8 cellular contexts compared by ENCODE assay signal in genomic region chr1:8858888-8859706, GRCh38. TPM values are rescaled to one million over a fixed set of nuclear protein-coding genes. Genes with fewer than 3 reads are reported as not detected.
DNase-seq lines count a peak whose midpoint lies in the region; ATAC-seq and TF ChIP-seq lines count a peak whose summit lies in the region.

No MANE protein-coding gene starts in this region.

- H3K27me3 Mint-ChIP-seq in CD8-positive, alpha-beta T cell (ENCODE audit: low read depth) = no peaks in the 10 kb centered on the region
- no peaks in the 10 kb centered on the region for H3K27me3 Mint-ChIP-seq in activated naive CD8-positive, alpha-beta T cell

- no peak overlapping the region for H3K4me3 Mint-ChIP-seq in CD8-positive, alpha-beta T cell
- no peak overlapping the region for H3K4me3 Mint-ChIP-seq in activated naive CD8-positive, alpha-beta T cell

- CTCF ChIA-PET in CD8-positive, alpha-beta T cell (lab: Charles Lee) = interaction anchor here (0.6 to 14.1 kb wide), 25 partner anchors 9 to 307 kb away, joined by 3 to 194 read pairs (median 4); partner anchors contain the start of gene ENO1

- H3K9me3 ChIP-seq in CD8-positive, alpha-beta T cell (ENCODE audit: low read length) = no peaks in the 10 kb centered on the region
- H3K9me3 ChIP-seq in HAP-1 (no peaks in the 10 kb centered on the region), Peyer's patch (no peaks in the 10 kb centered on the region), right cardiac atrium (ENCODE audit: control insufficient read depth, low read length) (no peaks in the 10 kb centered on the region)

- H3K27ac ChIP-seq in CD8-positive, alpha-beta T cell (ENCODE audit: low read depth, low read length) = no peak overlapping the region
- H3K27ac ChIP-seq in Peyer's patch = peak overlapping the region in 2 of 4 donors; percentile 5 to 25
- peak overlapping the region; percentile 1 for H3K27ac ChIP-seq in right cardiac atrium (ENCODE audit: low read length)

- 64% methylated on average over 12 of the region's 12 CpGs for WGBS in right cardiac atrium

- H3K9me3 Mint-ChIP-seq in CD8-positive, alpha-beta T cell = no peaks in the 10 kb centered on the region
- no peaks in the 10 kb centered on the region for H3K9me3 Mint-ChIP-seq in activated naive CD8-positive, alpha-beta T cell (ENCODE audit: low read depth)

- ATAC-seq in CD8-positive, alpha-beta T cell = peak; percentile 79
- ATAC-seq in right cardiac atrium = peak; percentile 3 to 25
- ATAC-seq in GM21723 (IDR thresholded peaks at IDR 0.05; ENCODE audit: unreplicated experiment) = no peak
- ATAC-seq in GM21381 (IDR thresholded peaks at IDR 0.05; ENCODE audit: unreplicated experiment) = no peak

- POLR2A ChIA-PET in CD8-positive, alpha-beta T cell (lab: Charles Lee) = interaction anchor here (0.5 to 2.6 kb wide), 5 partner anchors 19 to 263 kb away, joined by 3 to 16 read pairs (median 4); partner anchors contain the start of genes ENO1 and RERE

- H3K4me1 Mint-ChIP-seq in CD8-positive, alpha-beta T cell (ENCODE audit: low read depth) = peaks cover 15% of the 10 kb centered on the region
- H3K4me1 Mint-ChIP-seq in activated naive CD8-positive, alpha-beta T cell (ENCODE audit: low read depth) = peaks cover 17% of the 10 kb centered on the region

- peaks cover 53% of the 10 kb centered on the region for H3K36me3 ChIP-seq in CD8-positive, alpha-beta T cell (ENCODE audit: insufficient read depth, low read length)
- H3K36me3 ChIP-seq in HAP-1 (replicated peaks) (peaks cover 74% of the 10 kb centered on the region), Peyer's patch (peaks cover 0 to 75% (median 0%) of the 10 kb centered on the region in 3 donors)

- peaks cover 73% of the 10 kb centered on the region for H3K36me3 Mint-ChIP-seq in CD8-positive, alpha-beta T cell
- peaks cover 6% of the 10 kb centered on the region for H3K36me3 Mint-ChIP-seq in activated naive CD8-positive, alpha-beta T cell

- intact Hi-C loops in CD8-positive, alpha-beta T cell (cut with DNase I, micrococcal nuclease) = loop anchor here (1.0 kb wide), 3 partner anchors 20 to 146 kb away; no protein-coding TSS in a partner anchor
- intact Hi-C loops in right cardiac atrium (cut with DNase I) = no loop called here

- peak in 5 of 7 experiments; percentile 37 to 66 (median 59) for DNase-seq in CD8-positive, alpha-beta T cell
- DNase-seq in HAP-1 (ENCODE audit: low spot score in 2 of 2) (peak; percentile 60 to 68), Peyer's patch (peak in 2 of 3 donors; percentile 39 to 61), right cardiac atrium (peak in 1 of 3 donors; percentile 67)
- DNase-seq in stimulated activated CD4-positive, alpha-beta T cell treated with anti-CD3 and anti-CD28 coated beads, Interleukin-4, amount 100 ng/mL, for 24 hours = peak; percentile 57

- in situ Hi-C loops in HAP-1 (cut with MboI; ENCODE audit: low sequenced_read_pairs) = no loop called here

- H3K27ac Mint-ChIP-seq in CD8-positive, alpha-beta T cell = peak overlapping the region; percentile 77
- H3K27ac Mint-ChIP-seq in activated naive CD8-positive, alpha-beta T cell = peak overlapping the region; percentile 76

- no peak for TF ChIP-seq POLR2A in Peyer's patch (IDR thresholded peaks at IDR 0.05)

- TF ChIP-seq CTCF in CD8-positive, alpha-beta T cell (IDR thresholded peaks at IDR 0.05) = peak; percentile 65
- peak; percentile 29 to 68 (median 64) for TF ChIP-seq CTCF in Peyer's patch (IDR thresholded peaks at IDR 0.05)

- no peaks in the 10 kb centered on the region for H3K27me3 ChIP-seq in CD8-positive, alpha-beta T cell (ENCODE audit: insufficient read depth, low read length)
- H3K27me3 ChIP-seq in HAP-1 (ENCODE audit: low read depth) = no peaks in the 10 kb centered on the region
- H3K27me3 ChIP-seq in Peyer's patch = no peaks in the 10 kb centered on the region
- no peaks in the 10 kb centered on the region for H3K27me3 ChIP-seq in right cardiac atrium (ENCODE audit: control insufficient read depth, insufficient read depth)

- no peaks in the 10 kb centered on the region for H3K4me1 ChIP-seq in CD8-positive, alpha-beta T cell (ENCODE audit: insufficient read depth, low read length)
- no peaks in the 10 kb centered on the region for H3K4me1 ChIP-seq in HAP-1
- peaks cover 0 to 16% (median 2%) of the 10 kb centered on the region in 4 donors for H3K4me1 ChIP-seq in Peyer's patch
- peaks cover 4% of the 10 kb centered on the region for H3K4me1 ChIP-seq in right cardiac atrium (ENCODE audit: control insufficient read depth, insufficient read depth, low read length)

- no peak overlapping the region for H3K4me3 ChIP-seq in CD8-positive, alpha-beta T cell (ENCODE audit: low read depth, low read length)
- H3K4me3 ChIP-seq in HAP-1 (no peak overlapping the region), Peyer's patch (no peak overlapping the region), right cardiac atrium (ENCODE audit: low read length) (no peak overlapping the region)

RNA-seq across cellular contexts. Expression of gene ENO1, which starts 19.4 kb away (rescaled TPM):
- 100 to 1,000 TPM; 130 to 136 TPM for total RNA-seq in CD8-positive, alpha-beta T cell
- total RNA-seq in Peyer's patch = 100 to 1,000 TPM; 355 to 547 (median 484) TPM
- total RNA-seq in right cardiac atrium = 100 to 1,000 TPM; 146 to 335 (median 212) TPM
- polyA plus RNA-seq in right cardiac atrium = 138 TPM

RNA-seq across cellular contexts. Expression of gene RERE, which starts 41.7 kb away (rescaled TPM):
- 10 to 100 TPM; 62.8 to 68.4 TPM for total RNA-seq in CD8-positive, alpha-beta T cell
- 100 to 1,000 TPM in 3 of 4 donors, 10 to 100 TPM in 1; 98.5 to 528 (median 110) TPM for total RNA-seq in Peyer's patch
- total RNA-seq in right cardiac atrium = 100 to 1,000 TPM; 155 to 175 (median 162) TPM
- 72.4 TPM for polyA plus RNA-seq in right cardiac atrium

Comparison
In these comparisons a context has a peak if more than half of its experiments do, and no peak if none do; other contexts are left out.
1. ATAC-seq: peak in CD8-positive, alpha-beta T cell (single experiment) and right cardiac atrium (2 of 2); none in GM21723 (single experiment) and GM21381 (single experiment).
2. intact Hi-C loops: an anchor here in CD8-positive, alpha-beta T cell (1.0 kb wide); none called in right cardiac atrium.